In the genomic region with DNA sequence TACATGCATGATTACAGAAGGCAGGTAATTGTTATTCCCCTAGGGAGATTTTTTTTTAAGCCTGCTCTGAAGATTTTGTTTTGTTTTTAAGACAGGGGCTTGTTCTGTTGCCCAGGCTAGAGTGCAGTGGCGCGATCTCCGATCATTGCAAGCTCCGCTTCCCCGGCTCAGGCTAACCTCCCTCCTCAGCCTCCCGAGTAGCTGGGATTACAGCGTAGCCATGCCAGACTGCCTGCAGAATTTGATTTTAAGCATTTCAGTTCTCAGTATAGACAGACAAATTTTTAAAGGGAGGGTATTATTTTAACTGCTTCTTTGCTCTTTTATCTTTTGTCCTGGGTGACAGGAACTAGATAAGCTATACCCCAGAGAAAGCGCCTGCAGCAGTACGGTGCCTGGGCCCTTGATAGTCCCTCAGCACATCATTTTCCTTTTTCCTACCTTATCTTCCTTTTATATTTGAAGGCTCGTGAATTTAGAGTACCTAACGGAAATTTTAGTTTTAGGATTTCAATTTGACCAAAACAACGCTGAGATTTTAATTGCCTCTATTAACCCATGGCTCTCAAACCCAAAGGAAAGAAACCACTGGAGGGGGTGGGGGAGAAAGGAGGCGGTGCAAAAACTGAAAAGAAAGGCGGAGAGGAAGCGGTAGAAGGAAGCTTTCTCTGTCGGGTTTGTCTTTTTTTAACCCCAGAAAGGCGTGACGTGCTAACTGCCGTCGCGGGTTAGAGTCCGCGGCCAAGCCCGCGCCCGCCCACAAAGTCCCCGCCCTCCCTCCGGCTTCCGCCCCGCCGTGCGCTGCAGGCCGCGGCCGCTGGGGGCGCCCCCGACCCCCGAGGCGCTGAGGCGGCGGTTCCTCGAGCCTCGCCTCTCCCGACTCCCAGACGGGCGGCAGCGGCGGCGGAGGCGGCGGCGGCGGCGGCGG, we compare ENCODE assay signal across 8 cellular contexts. TPM values are rescaled to one million over a fixed set of nuclear protein-coding genes. Genes with fewer than 3 reads are reported as not detected.
DNase-seq lines count a peak whose midpoint lies in the region; ATAC-seq and TF ChIP-seq lines count a peak whose summit lies in the region.

A gene (plus strand): TSS at position 886 of the 928 bp plus-strand sequence. CDS start 329 bp downstream, outside the sequence.

- peak; percentile 54 for TF ChIP-seq POLR2A in GM18951 (IDR thresholded peaks at IDR 0.05; ENCODE audit: extremely low read depth, insufficient read depth, insufficient read length)

- DNase-seq in AML-193 (lab: John Stamatoyannopoulos, UW) (peak; percentile 82 to 91), NCI-H226 (peak; percentile 74), cerebellar cortex (ENCODE audit: low spot score) (peak; percentile 85), left colon (peak; percentile 88 to 90)
- peak; percentile 75 to 82 (median 78) for DNase-seq in stimulated activated CD4-positive, alpha-beta T cell treated with anti-CD3 and anti-CD28 coated beads, Interleukin-1b, Interleukin-23, amount 100 ng/mL, for 24 hours (ENCODE audit: low read depth in 4 of 4, low spot score in 1 of 4)

- in situ Hi-C loops in GM18951 (cut with MboI; ENCODE audit: low sequenced_read_pairs, unreplicated experiment) = loop anchor here (10.0 kb wide), 1 partner anchor 45 kb away; no protein-coding TSS in a partner anchor

- ATAC-seq in HG03159 (IDR thresholded peaks at IDR 0.05; ENCODE audit: unreplicated experiment) (peak; percentile 79), left colon (peak; percentile 88)
- ATAC-seq in activated CD4-positive, CD25-positive, alpha-beta regulatory T cell treated with anti-CD3 and anti-CD28 coated beads, Interleukin-2, amount 50 U/mL, for 24 hours = peak; percentile 80 to 82

- intact Hi-C loops in left colon (cut with DNase I, micrococcal nuclease) = loop anchor here in 1 of 2 donors (2.0 kb wide), 1 partner anchor 47 kb away; no protein-coding TSS in a partner anchor

RNA-seq across cellular contexts. Expression of the gene that starts here (rescaled TPM):
- 10 to 100 TPM; 31.1 to 35.8 TPM for total RNA-seq in left colon

Comparison
In these comparisons a context has a peak if more than half of its experiments do, and no peak if none do; other contexts are left out.
1. Peak in every context shown above with its lines: DNase-seq and ATAC-seq.